1 cellular context compared by ENCODE assay signal in genomic region chr16:88747588-88748301, GRCh38.
TF ChIP-seq lines count a peak whose summit lies in the region.

No MANE protein-coding gene starts in this region.

TF ChIP-seq in SK-N-SH, 30 proteins besides CTCF, POLR2A, EP300 and RAD21 (continued from another document):
- no peak for TF ChIP-seq GABPA (IDR thresholded peaks at IDR 0.05; ENCODE audit: low read depth)
